In genomic region chr11:17561466-17562001, GRCh38 we compare ENCODE assay signal across 20 cellular contexts. TPM values are rescaled to one million over a fixed set of nuclear protein-coding genes. Genes with fewer than 3 reads are reported as not detected.
"Had no signal": no experiment of that assay in that cellular context is flagged by ENCODE, and none has a peak within 500 bp of the region (broad histone marks: within the 10 kb centered on the region; RNA-seq: fewer than 3 reads in every experiment).

No MANE protein-coding gene starts in this region.

- H3K27me3 Mint-ChIP-seq: dendritic cell treated with granulocyte-macrophage colony-stimulating factor and Interleukin-4, amounts not matched to agents 40 ng/mL and 50 ng/mL, for 4 days had no signal

- H3K9me3 ChIP-seq: neutrophil, vagina had no signal

- H3K4me3 ChIP-seq: hepatocyte, vagina had no signal

- H3K4me1 ChIP-seq: vagina had no signal

- H2AFZ ChIP-seq: hepatocyte had no signal

- H3K27ac Mint-ChIP-seq: dendritic cell treated with granulocyte-macrophage colony-stimulating factor and Interleukin-4, amounts not matched to agents 40 ng/mL and 50 ng/mL, for 4 days had no signal

- DNase-seq: foreskin melanocyte; kidney glomerular epithelial cell; mesendoderm; naive B cell; small intestine; stimulated activated CD4-positive, alpha-beta T cell treated with anti-CD3 and anti-CD28 coated beads, Interleukin-12 subunit alpha, Interleukin-12 subunit beta, amount 100 ng/mL, for 4 hours; stimulated activated naive CD4-positive, alpha-beta T cell; trophoblast cell had no signal

- H3K36me3 Mint-ChIP-seq: naive B cell had no signal

- H3K4me2 ChIP-seq: hepatocyte had no signal

- FAIRE-seq: endothelial cell of umbilical vein, small intestine had no signal

- H3K4me1 Mint-ChIP-seq: naive B cell had no signal

- H3K36me3 ChIP-seq: neutrophil, vagina had no signal

- H3K27ac ChIP-seq: hepatocyte, neutrophil, vagina had no signal

- H3K27me3 ChIP-seq: hepatocyte, vagina had no signal

- H3K4me3 Mint-ChIP-seq: dendritic cell treated with granulocyte-macrophage colony-stimulating factor and Interleukin-4, amounts not matched to agents 40 ng/mL and 50 ng/mL, for 4 days; naive B cell had no signal

- H3K79me2 ChIP-seq: hepatocyte had no signal

- H3K9me3 Mint-ChIP-seq: dendritic cell treated with granulocyte-macrophage colony-stimulating factor and Interleukin-4, amounts not matched to agents 40 ng/mL and 50 ng/mL, for 4 days; naive B cell had no signal

RNA-seq across cellular contexts. Expression of gene OTOG, which starts 14.5 kb away (rescaled TPM):
- total RNA-seq: chondrocyte, endothelial cell of umbilical vein, liver, lung microvascular endothelial cell, osteoblast, pulmonary artery endothelial cell, vagina had no signal
- polyA plus RNA-seq: endothelial cell of umbilical vein, esophagus, liver, neural cell had no signal

RNA-seq across cellular contexts. Expression of gene USH1C, which starts 17.3 kb away (rescaled TPM):
- total RNA-seq: endothelial cell of umbilical vein, lung microvascular endothelial cell, osteoblast, pulmonary artery endothelial cell, vagina had no signal
- polyA plus RNA-seq: endothelial cell of umbilical vein had no signal
